In the genomic region with DNA sequence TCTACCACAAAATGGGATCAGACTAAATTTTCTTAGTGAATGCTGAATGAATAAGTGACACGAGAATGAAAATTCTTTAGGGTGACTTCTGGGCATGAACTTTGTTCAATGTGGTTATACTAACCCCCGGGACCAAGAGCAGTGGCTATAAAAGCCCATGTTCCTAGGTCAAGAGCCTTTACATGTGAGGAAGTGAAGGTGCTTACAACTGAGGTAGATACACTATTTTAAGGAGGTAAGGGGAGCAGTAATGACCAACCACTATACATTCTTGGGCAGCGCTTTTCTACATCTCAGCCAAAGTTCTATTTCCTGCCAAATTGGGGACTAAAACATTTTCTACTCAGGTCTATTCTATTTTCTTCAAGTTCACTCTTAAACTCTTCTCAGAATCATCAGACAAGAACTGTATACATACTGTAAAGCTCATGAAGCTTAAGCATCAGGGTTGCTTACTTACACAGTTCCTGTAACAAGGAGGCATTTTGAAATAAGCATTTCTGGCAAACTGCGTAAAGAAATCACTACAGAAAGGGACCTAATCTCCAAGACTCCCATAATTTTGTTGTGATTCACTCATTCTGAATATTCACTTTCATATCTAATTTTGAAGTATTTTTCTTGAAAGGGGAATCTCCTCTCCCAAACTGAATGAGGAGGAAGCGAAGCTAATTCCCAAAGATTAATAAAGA, we compare ENCODE assay signal across 11 cellular contexts. TPM values are rescaled to one million over a fixed set of nuclear protein-coding genes. Genes with fewer than 3 reads are reported as not detected.
A peak's percentile ranks its signal among the peaks of the same experiment; 100 is the strongest.
DNase-seq lines count a peak whose midpoint lies in the region; ATAC-seq and TF ChIP-seq lines count a peak whose summit lies in the region.
"Had no signal": no experiment of that assay in that cellular context is flagged by ENCODE, and none has a peak within 500 bp of the region (broad histone marks: within the 10 kb centered on the region; RNA-seq: fewer than 3 reads in every experiment).

No MANE protein-coding gene starts in this region.

- H3K27ac Mint-ChIP-seq in natural killer cell (no peak overlapping the region), endothelial cell (ENCODE audit: unreplicated experiment) (peak overlapping the region; percentile 81), nephron progenitor cell (no peak overlapping the region), glutamatergic neuron (ENCODE audit: unreplicated experiment) (no peak overlapping the region)
- H3K27ac Mint-ChIP-seq in natural killer cell treated with Interleukin-12 subunit alpha and Interleukin-12 subunit beta and Interleukin-15 and Interleukin-18, amount 100 ng/mL, for 72 hours, result no peak overlapping the region

- H3K4me3 ChIP-seq in vagina, result peak overlapping the region in 1 of 2 donors; percentile 66

- H3K9me3 Mint-ChIP-seq in natural killer cell (peaks cover 3 to 11% of the 10 kb centered on the region in 2 donors), endothelial cell (ENCODE audit: unreplicated experiment) (no peaks in the 10 kb centered on the region), nephron progenitor cell (peaks cover 32% of the 10 kb centered on the region), glutamatergic neuron (ENCODE audit: unreplicated experiment) (no peaks in the 10 kb centered on the region)
- H3K9me3 Mint-ChIP-seq in natural killer cell treated with Interleukin-12 subunit alpha and Interleukin-12 subunit beta and Interleukin-15 and Interleukin-18, amount 100 ng/mL, for 72 hours, result peaks cover 2% of the 10 kb centered on the region

- H3K9me3 ChIP-seq in vagina, result no peaks in the 10 kb centered on the region

- DNase-seq in natural killer cell (no peak), endothelial cell (ENCODE audit: low spot score) (no peak), nephron progenitor cell (no peak), vagina (ENCODE audit: extremely low spot score in 2 of 2) (no peak), glutamatergic neuron (no peak), NCI-H1417 (lab: John Stamatoyannopoulos, UW) (no peak)
- no peak for DNase-seq in natural killer cell treated with Interleukin-12 subunit alpha and Interleukin-12 subunit beta and Interleukin-15 and Interleukin-18, amount 100 ng/mL, for 72 hours (ENCODE audit: low spot score)
- no peak for DNase-seq in activated CD4-positive, alpha-beta T cell treated with anti-CD3 and anti-CD28 coated beads for 48 hours
- DNase-seq: GF-D8; hippocampal formation; stimulated activated CD4-positive, alpha-beta T cell treated with anti-CD3 and anti-CD28 coated beads, Interleukin-4, amount 100 ng/mL, for 1 hour had no signal

- no peaks in the 10 kb centered on the region for H3K36me3 ChIP-seq in vagina

- H3K27me3 ChIP-seq in vagina, result no peaks in the 10 kb centered on the region

- H3K4me1 Mint-ChIP-seq in natural killer cell, result peaks cover 13 to 14% of the 10 kb centered on the region in 2 donors
- peaks cover 12 to 13% of the 10 kb centered on the region in 2 donors for H3K4me1 Mint-ChIP-seq in natural killer cell treated with Interleukin-12 subunit alpha and Interleukin-12 subunit beta and Interleukin-15 and Interleukin-18, amount 100 ng/mL, for 72 hours (ENCODE audit: low read depth in 2 of 2)
- peaks cover 22% of the 10 kb centered on the region for H3K4me1 Mint-ChIP-seq in endothelial cell (ENCODE audit: unreplicated experiment)
- peaks cover 17% of the 10 kb centered on the region for H3K4me1 Mint-ChIP-seq in nephron progenitor cell
- H3K4me1 Mint-ChIP-seq in glutamatergic neuron (ENCODE audit: low read depth, unreplicated experiment), result peaks cover 2% of the 10 kb centered on the region

- no peak for ATAC-seq in natural killer cell
- ATAC-seq in natural killer cell treated with Interleukin-12 subunit alpha and Interleukin-12 subunit beta and Interleukin-15 and Interleukin-18, amount 100 ng/mL, for 72 hours, result no peak

- H3K4me1 ChIP-seq in vagina, result peaks cover 16% of the 10 kb centered on the region

- no peak for TF ChIP-seq POLR2A in vagina (IDR thresholded peaks at IDR 0.05)

- TF ChIP-seq CTCF in natural killer cell (IDR thresholded peaks at IDR 0.05) (no peak), endothelial cell (IDR thresholded peaks at IDR 0.05; ENCODE audit: unreplicated experiment) (no peak), nephron progenitor cell (IDR thresholded peaks at IDR 0.05) (no peak), vagina (IDR thresholded peaks at IDR 0.05) (no peak), glutamatergic neuron (IDR thresholded peaks at IDR 0.05; ENCODE audit: partially characterized antibody, unreplicated experiment) (no peak)

- peaks cover 31% of the 10 kb centered on the region for H3K36me3 Mint-ChIP-seq in natural killer cell
- H3K36me3 Mint-ChIP-seq in natural killer cell treated with Interleukin-12 subunit alpha and Interleukin-12 subunit beta and Interleukin-15 and Interleukin-18, amount 100 ng/mL, for 72 hours, result peaks cover 28% of the 10 kb centered on the region
- peaks cover 11% of the 10 kb centered on the region for H3K36me3 Mint-ChIP-seq in endothelial cell (ENCODE audit: low read depth, unreplicated experiment)
- H3K36me3 Mint-ChIP-seq in nephron progenitor cell (ENCODE audit: low read depth), result peaks cover 19% of the 10 kb centered on the region
- peaks cover 13% of the 10 kb centered on the region for H3K36me3 Mint-ChIP-seq in glutamatergic neuron (ENCODE audit: unreplicated experiment)

- intact Hi-C loops in natural killer cell (cut with micrococcal nuclease), result no loop called here
- intact Hi-C loops in vagina (cut with DNase I), result no loop called here

- peak overlapping the region; percentile 83 for H3K4me3 Mint-ChIP-seq in natural killer cell
- H3K4me3 Mint-ChIP-seq in natural killer cell treated with Interleukin-12 subunit alpha and Interleukin-12 subunit beta and Interleukin-15 and Interleukin-18, amount 100 ng/mL, for 72 hours, result no peak overlapping the region
- peak overlapping the region; percentile 99 for H3K4me3 Mint-ChIP-seq in endothelial cell (ENCODE audit: unreplicated experiment)
- peak overlapping the region; percentile 88 for H3K4me3 Mint-ChIP-seq in nephron progenitor cell
- H3K4me3 Mint-ChIP-seq in glutamatergic neuron (ENCODE audit: unreplicated experiment), result no peak overlapping the region

- H3K27me3 Mint-ChIP-seq in natural killer cell (ENCODE audit: low read depth in 2 of 2) (peaks cover 58 to 86% of the 10 kb centered on the region in 2 donors), endothelial cell (ENCODE audit: unreplicated experiment) (peaks cover 4% of the 10 kb centered on the region), nephron progenitor cell (ENCODE audit: low read depth, poor library complexity) (peaks cover 66% of the 10 kb centered on the region), glutamatergic neuron (ENCODE audit: unreplicated experiment) (peaks cover 7% of the 10 kb centered on the region)
- H3K27me3 Mint-ChIP-seq in natural killer cell treated with Interleukin-12 subunit alpha and Interleukin-12 subunit beta and Interleukin-15 and Interleukin-18, amount 100 ng/mL, for 72 hours, result peaks cover 60 to 67% of the 10 kb centered on the region in 2 donors

- peak overlapping the region; percentile 83 for H3K27ac ChIP-seq in vagina

RNA-seq across cellular contexts. Expression of a gene that starts 8.5 kb away (rescaled TPM):
- total RNA-seq in natural killer cell (under 1 TPM in 1 of 3 donors, not detected in 2; 0.07 TPM), endothelial cell (ENCODE audit: unreplicated experiment) (276 TPM), vagina (27.3 TPM), glutamatergic neuron (ENCODE audit: unreplicated experiment) (1.1 TPM)
- not detected for total RNA-seq in natural killer cell treated with Interleukin-12 subunit alpha and Interleukin-12 subunit beta and Interleukin-15 and Interleukin-18, amount 100 ng/mL, for 72 hours

Comparison
In these comparisons a context has a peak if more than half of its experiments do, and no peak if none do; other contexts are left out.
1. H3K4me3 Mint-ChIP-seq: peak in natural killer cell (single experiment), endothelial cell (single experiment) and nephron progenitor cell (single experiment); none in natural killer cell treated with Interleukin-12 subunit alpha and Interleukin-12 subunit beta and Interleukin-15 and Interleukin-18, amount 100 ng/mL, for 72 hours (single experiment) and glutamatergic neuron (single experiment).
2. RNA of a gene that starts 8.5 kb away (total RNA-seq): 276 TPM in endothelial cell (single experiment) and 27.3 TPM in vagina (single experiment); 1.1 TPM in glutamatergic neuron (single experiment), 0.07 TPM in natural killer cell and not detected in natural killer cell treated with Interleukin-12 subunit alpha and Interleukin-12 subunit beta and Interleukin-15 and Interleukin-18, amount 100 ng/mL, for 72 hours; every median in the first group is over 10 times any median in the second.